15 cellular contexts compared by ENCODE assay signal in the genomic region with DNA sequence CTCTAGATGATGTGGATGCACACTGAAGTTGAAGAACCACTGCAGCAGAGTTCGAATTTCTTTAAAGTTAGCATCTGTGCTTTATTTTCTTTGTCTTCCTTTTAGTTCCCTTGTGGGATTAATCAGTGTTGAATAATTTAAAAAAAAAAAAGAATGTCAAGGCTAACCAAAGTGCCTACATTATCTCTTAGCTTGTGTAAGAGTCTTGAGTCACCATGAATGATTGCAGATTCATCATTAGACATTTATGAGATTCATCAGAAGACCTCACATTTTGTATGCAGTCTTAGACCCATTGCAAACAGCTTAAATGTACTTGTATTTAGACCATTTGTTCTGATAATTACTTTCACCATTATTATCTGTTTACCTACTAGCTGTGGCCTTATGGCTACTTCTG.
DNase-seq lines count a peak whose midpoint lies in the region; ATAC-seq and TF ChIP-seq lines count a peak whose summit lies in the region.
"Had no signal": no experiment of that assay in that cellular context is flagged by ENCODE, and none has a peak within 500 bp of the region (broad histone marks: within the 10 kb centered on the region; RNA-seq: fewer than 3 reads in every experiment).

No MANE protein-coding gene starts in this region.

- no peaks in the 10 kb centered on the region for H3K9me3 ChIP-seq in osteoblast (ENCODE audit: low read depth, low read length)
- H3K9me3 ChIP-seq: lower lobe of right lung, psoas muscle had no signal

- peak overlapping the region; percentile 56 for H3K4me2 ChIP-seq in osteoblast (ENCODE audit: insufficient read depth, low read length)

- ATAC-seq in GM18909 (IDR thresholded peaks at IDR 0.05; ENCODE audit: poor library complexity, unreplicated experiment): no peak
- no peak for ATAC-seq in stimulated activated naive CD8-positive, alpha-beta T cell treated with anti-CD3 and anti-CD28 coated beads, Interleukin-15, Interleukin-2, amounts not matched to agents 100 U/mL and 50 U/mL, for 24 hours
- no peak for ATAC-seq in GM18873 (IDR thresholded peaks at IDR 0.05; ENCODE audit: low FRiP score, unreplicated experiment)
- ATAC-seq in GM21367 (IDR thresholded peaks at IDR 0.05; ENCODE audit: unreplicated experiment): no peak
- ATAC-seq: GM12878, lower lobe of right lung, T-helper 17 cell had no signal

- DNase-seq in EL (peak; percentile 82), NCI-H748 (lab: John Stamatoyannopoulos, UW; ENCODE audit: unreplicated experiment) (peak; percentile 27), epithelial cell of prostate (ENCODE audit: low read depth, low spot score) (no peak), osteoblast (ENCODE audit: insufficient read length, low spot score, missing footprints) (peak; percentile 78)
- DNase-seq in stimulated activated naive CD8-positive, alpha-beta T cell treated with anti-CD3 and anti-CD28 coated beads, Interleukin-15, Interleukin-2, amounts not matched to agents 100 U/mL and 50 U/mL, for 24 hours: no peak
- DNase-seq: activated CD4-positive, alpha-beta memory T cell treated with anti-CD3 and anti-CD28 coated beads for 36 hours; dorsolateral prefrontal cortex; lower lobe of right lung; NCI-H2029; psoas muscle; T-helper 17 cell had no signal

- peak overlapping the region; percentile 9 for H3K27ac ChIP-seq in epithelial cell of prostate
- H3K27ac ChIP-seq in osteoblast (ENCODE audit: low read depth, low read length): peak overlapping the region; percentile 61
- H3K27ac ChIP-seq: dorsolateral prefrontal cortex, lower lobe of right lung, psoas muscle had no signal

- no peak overlapping the region for H2AFZ ChIP-seq in osteoblast (ENCODE audit: low read length)

- no peak overlapping the region for H3K4me3 ChIP-seq in osteoblast (ENCODE audit: insufficient read depth, low read length)
- H3K4me3 ChIP-seq: dorsolateral prefrontal cortex, GM12878, lower lobe of right lung, psoas muscle had no signal

- peaks cover 18% of the 10 kb centered on the region for H3K36me3 ChIP-seq in osteoblast (ENCODE audit: insufficient read depth, low read length)
- H3K36me3 ChIP-seq: lower lobe of right lung had no signal

- peaks cover 29% of the 10 kb centered on the region for H4K20me1 ChIP-seq in osteoblast (ENCODE audit: insufficient read depth, low read length)

- peaks cover 50% of the 10 kb centered on the region for H3K4me1 ChIP-seq in osteoblast (ENCODE audit: insufficient read depth, low read length)

- H3K27me3 ChIP-seq in osteoblast (ENCODE audit: insufficient read depth, low read length): no peaks in the 10 kb centered on the region
- H3K27me3 ChIP-seq: dorsolateral prefrontal cortex had no signal

- no peak for TF ChIP-seq CTCF in osteoblast (IDR thresholded peaks at IDR 0.05; ENCODE audit: extremely low read depth, low read depth, low read length)

- peaks cover 93% of the 10 kb centered on the region for H3K79me2 ChIP-seq in osteoblast (ENCODE audit: insufficient read depth, low read length)

Comparison
In these comparisons a context has a peak if more than half of its experiments do, and no peak if none do; other contexts are left out.
1. DNase-seq: peak in EL (single experiment), NCI-H748 (single experiment) and osteoblast (single experiment); none in epithelial cell of prostate (single experiment) and stimulated activated naive CD8-positive, alpha-beta T cell treated with anti-CD3 and anti-CD28 coated beads, Interleukin-15, Interleukin-2, amounts not matched to agents 100 U/mL and 50 U/mL, for 24 hours (single experiment).